In genomic region chr11:96397863-96398262, GRCh38 we compare ENCODE assay signal across 20 cellular contexts. TPM values are rescaled to one million over a fixed set of nuclear protein-coding genes. Genes with fewer than 3 reads are reported as not detected.
DNase-seq lines count a peak whose midpoint lies in the region; ATAC-seq, FAIRE-seq and TF ChIP-seq lines count a peak whose summit lies in the region.
"Had no signal": no experiment of that assay in that cellular context is flagged by ENCODE, and none has a peak within 500 bp of the region (broad histone marks: within the 10 kb centered on the region; RNA-seq: fewer than 3 reads in every experiment).

No MANE protein-coding gene starts in this region.

- no peak overlapping the region for H2AFZ ChIP-seq in GM23338

- no peaks in the 10 kb centered on the region for H3K9me3 ChIP-seq in kidney (ENCODE audit: control insufficient read depth in 1 of 2, low read length in 2 of 2)
- H3K9me3 ChIP-seq: BE2C, HAP-1 had no signal

- no peak for ATAC-seq in GM23338
- ATAC-seq: GM12878 had no signal

- no peak overlapping the region for H3K27ac Mint-ChIP-seq in GM23338
- H3K27ac Mint-ChIP-seq: CD4-positive, CD25-positive, alpha-beta regulatory T cell; CD8-positive, alpha-beta memory T cell had no signal

- no peaks in the 10 kb centered on the region for H3K4me1 ChIP-seq in GM23338 (ENCODE audit: insufficient read depth)
- H3K4me1 ChIP-seq in kidney (ENCODE audit: control insufficient read depth in 1 of 2, insufficient read depth in 1 of 2, low read depth in 1 of 2, low read length in 2 of 2), result no peaks in the 10 kb centered on the region
- H3K4me1 ChIP-seq: HAP-1 had no signal

- TF ChIP-seq CTCF in GM23338 (conservative IDR thresholded peaks at IDR 0.05; ENCODE audit: low read depth in 2 of 2), result no peak
- TF ChIP-seq CTCF in kidney (IDR thresholded peaks at IDR 0.05; ENCODE audit: borderline replicate concordance, extremely low read depth, insufficient read depth), result no peak

- no peaks in the 10 kb centered on the region for H3K79me2 ChIP-seq in GM23338 (replicated peaks; ENCODE audit: insufficient read depth)

- H3F3A ChIP-seq in GM23338 (replicated peaks; ENCODE audit: low read depth), result no peaks in the 10 kb centered on the region

- H3K27ac ChIP-seq in GM23338 (ENCODE audit: low read depth), result 0 out of 2 replicates have a peak overlapping the region, but pooled peaks have one; percentile 6
- no peak overlapping the region for H3K27ac ChIP-seq in kidney (ENCODE audit: low read depth in 2 of 2, low read length in 2 of 2)
- H3K27ac ChIP-seq: HL-60, KMS-11 had no signal

- H3K27me3 ChIP-seq in GM23338 (ENCODE audit: insufficient read depth), result no peaks in the 10 kb centered on the region
- H3K27me3 ChIP-seq: BE2C had no signal

- H3K27me3 Mint-ChIP-seq in GM23338 (ENCODE audit: insufficient read depth, low read depth, poor library complexity), result no peaks in the 10 kb centered on the region

- no peaks in the 10 kb centered on the region for H3K36me3 Mint-ChIP-seq in GM23338 (ENCODE audit: low read depth)
- H3K36me3 Mint-ChIP-seq: CD4-positive, CD25-positive, alpha-beta regulatory T cell; CD8-positive, alpha-beta memory T cell had no signal

- H3K9ac ChIP-seq in kidney (ENCODE audit: low read length in 2 of 2), result no peak overlapping the region
- H3K9ac ChIP-seq: KMS-11 had no signal

- no peaks in the 10 kb centered on the region for H3K36me3 ChIP-seq in GM23338 (ENCODE audit: insufficient read depth)
- H3K36me3 ChIP-seq in kidney (ENCODE audit: control insufficient read depth in 1 of 2, insufficient read depth in 2 of 2, low read length in 2 of 2), result no peaks in the 10 kb centered on the region
- H3K36me3 ChIP-seq: BE2C, HAP-1 had no signal

- intact Hi-C loops in kidney (cut with DNase I), result no loop called here

- no peaks in the 10 kb centered on the region; the same call in 1 of the 3 replicates for H3K9me3 Mint-ChIP-seq in GM23338
- H3K9me3 Mint-ChIP-seq: CD8-positive, alpha-beta memory T cell had no signal

- no peaks in the 10 kb centered on the region for H3K4me1 Mint-ChIP-seq in GM23338

- H3K4me3 Mint-ChIP-seq in GM23338, result no peak overlapping the region
- H3K4me3 Mint-ChIP-seq: CD8-positive, alpha-beta memory T cell had no signal

- H3K4me2 ChIP-seq in GM23338, result no peak overlapping the region
- H3K4me2 ChIP-seq: KMS-11 had no signal

- peak; percentile 65 for DNase-seq in DMS79 treated with DMSO at 0.1 percent for 48 hours (lab: John Stamatoyannopoulos, UW)
- no peak for DNase-seq in GM23338 (ENCODE audit: low spot score)
- DNase-seq in RPMI7951 (ENCODE audit: low read depth), result peak; percentile 22
- peak; percentile 9 for DNase-seq in kidney
- no peak for DNase-seq in hippocampal formation (lab: John Stamatoyannopoulos, UW)
- no peak for DNase-seq in NAMALWA (ENCODE audit: low spot score)
- DNase-seq in DMS114 treated with DMSO at 0.1 percent for 48 hours (lab: John Stamatoyannopoulos, UW; ENCODE audit: unreplicated experiment), result no peak
- DNase-seq: ACHN; BE2C; C1 segment of cervical spinal cord; CD4-positive, CD25-positive, alpha-beta regulatory T cell; CD8-positive, alpha-beta memory T cell; COR-L47; DMS 273 treated with DMSO at 0.1 percent for 48 hours had no signal

- H4K20me1 ChIP-seq in GM23338 (replicated peaks; ENCODE audit: insufficient read depth), result no peaks in the 10 kb centered on the region

- FAIRE-seq in kidney (lab: Jason Lieb, UNC), result no peak
- FAIRE-seq: A204.1, GM12878, GM19239 had no signal

- no peak overlapping the region for H3K4me3 ChIP-seq in GM23338
- no peak overlapping the region for H3K4me3 ChIP-seq in kidney (ENCODE audit: low read length in 2 of 2)
- H3K4me3 ChIP-seq: GM12878, HAP-1 had no signal

- H3K9me2 ChIP-seq in GM23338 (ENCODE audit: insufficient read depth), result no peaks in the 10 kb centered on the region

TF ChIP-seq in GM23338, 12 proteins besides CTCF, POLR2A, EP300 and RAD21:
- TF ChIP-seq POLR2AphosphoS5 (IDR thresholded peaks at IDR 0.05; ENCODE audit: low read depth), result no peak
TF ChIP-seq in GM23338: peak in this region for 0.

RNA-seq across cellular contexts. Expression of gene JRKL, which starts 8.1 kb away (rescaled TPM):
- total RNA-seq in GM23338 (2014; rRNA removed; shearing (Covaris generic)), result 4.5 and 5.2 TPM in 2 replicates
- 3.3 and 3.8 TPM in 2 replicates for polyA plus RNA-seq in GM23338 (2016; fragmentation: Nextera tagmentation; extraction: Ambion mirVana)
- total RNA-seq in RPMI7951 (2014; rRNA removed; shearing (Covaris generic)), result 9.4 TPM in 2 replicates
- total RNA-seq in kidney, result 12.5 TPM
- polyA plus RNA-seq in kidney (ENCODE audit: insufficient read depth, low read depth, low replicate concordance), result 4.6 TPM

RNA-seq across cellular contexts. Expression of gene CCDC82, which starts 8.2 kb away (rescaled TPM):
- total RNA-seq in GM23338 (2014; rRNA removed; shearing (Covaris generic)), result 15.7 and 23.5 TPM in 2 replicates
- polyA plus RNA-seq in GM23338 (2016; fragmentation: Nextera tagmentation; extraction: Ambion mirVana) (40.0 and 45.8 TPM in 2 replicates), kidney (ENCODE audit: insufficient read depth, low read depth, low replicate concordance) (13.0 TPM)
- 16.0 and 19.3 TPM in 2 replicates for total RNA-seq in RPMI7951 (2014; rRNA removed; shearing (Covaris generic))
- 25.8 TPM for total RNA-seq in kidney

RNA-seq across cellular contexts. Expression of gene MAML2, which starts 54.9 kb away (rescaled TPM):
- total RNA-seq in GM23338 (2014; rRNA removed; shearing (Covaris generic)), result 5.7 and 7.1 TPM in 2 replicates
- polyA plus RNA-seq in GM23338 (2016; fragmentation: Nextera tagmentation; extraction: Ambion mirVana) (1.7 and 2.0 TPM in 2 replicates), kidney (ENCODE audit: insufficient read depth, low read depth, low replicate concordance) (4.9 TPM)
- total RNA-seq in RPMI7951 (2014; rRNA removed; shearing (Covaris generic)), result 9.4 and 14.8 TPM in 2 replicates
- 32.3 TPM for total RNA-seq in kidney

Comparison
In these comparisons a context has a peak if more than half of its experiments do, and no peak if none do; other contexts are left out.
1. DNase-seq: peak in DMS79 treated with DMSO at 0.1 percent for 48 hours (single experiment), RPMI7951 (single experiment) and kidney (single experiment); none in GM23338 (single experiment), hippocampal formation (0 of 2), NAMALWA (single experiment) and DMS114 treated with DMSO at 0.1 percent for 48 hours (single experiment).